Comparison of ENCODE assay signal across 18 cellular contexts in genomic region chr4:135724426-135724825, GRCh38.
"Had no signal": no experiment of that assay in that cellular context is flagged by ENCODE, and none has a peak within 500 bp of the region (broad histone marks: within the 10 kb centered on the region; RNA-seq: fewer than 3 reads in every experiment).

No MANE protein-coding gene starts in this region.

- ATAC-seq: heart left ventricle; left lobe of liver; naive thymus-derived CD4-positive, alpha-beta T cell; right cardiac atrium had no signal

- H3K36me3 ChIP-seq: esophagus squamous epithelium, heart left ventricle, stomach had no signal

- H3K4me3 ChIP-seq: dorsolateral prefrontal cortex, esophagus squamous epithelium, heart left ventricle, stomach had no signal

- DNase-seq: cortex of kidney; dorsolateral prefrontal cortex; effector CD8-positive, alpha-beta T cell; esophagus squamous epithelium; heart left ventricle; hippocampal formation; kidney glomerular epithelial cell; mammary epithelial cell; naive thymus-derived CD4-positive, alpha-beta T cell; nephron progenitor cell; posterior cingulate gyrus; right cardiac atrium; small intestine; stimulated activated CD4-positive, alpha-beta T cell treated with anti-CD3 and anti-CD28 coated beads, Interleukin-12 subunit alpha, Interleukin-12 subunit beta, amount 100 ng/mL, for 4 hours; stimulated activated naive CD4-positive, alpha-beta T cell; stomach; substantia nigra had no signal

- H3K27me3 ChIP-seq: dorsolateral prefrontal cortex, esophagus squamous epithelium, heart left ventricle, stomach had no signal
